Comparison of ENCODE assay signal across 29 cellular contexts in the genomic region with DNA sequence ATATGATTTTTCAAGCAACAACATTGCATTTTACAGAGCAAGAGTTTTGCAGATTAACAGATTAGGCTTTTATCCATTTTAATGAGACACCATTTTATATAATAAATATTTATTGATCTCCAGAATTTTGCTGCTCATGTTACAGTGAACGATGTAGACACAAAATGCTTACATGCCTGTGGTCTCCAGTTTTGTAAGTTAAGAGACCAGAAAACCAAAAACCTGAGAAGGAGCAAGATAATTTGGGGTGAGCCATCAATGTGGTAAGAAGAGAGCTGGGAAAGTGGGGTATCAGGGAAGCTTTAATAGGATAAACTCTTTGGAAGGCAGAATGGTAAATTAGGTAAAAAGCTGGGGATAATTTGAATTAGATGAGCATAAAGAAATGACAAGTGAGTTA.
"Had no signal": no experiment of that assay in that cellular context is flagged by ENCODE, and none has a peak within 500 bp of the region (broad histone marks: within the 10 kb centered on the region; RNA-seq: fewer than 3 reads in every experiment).

No MANE protein-coding gene starts in this region.

- H3K36me3 ChIP-seq: ascending aorta, breast epithelium, cardiac muscle cell, gastroesophageal sphincter, heart right ventricle had no signal

- H3K4me1 ChIP-seq: ascending aorta, breast epithelium, gastroesophageal sphincter, heart right ventricle had no signal

- H3K4me3 ChIP-seq: ascending aorta, breast epithelium, cardiac muscle cell, coronary artery, dorsolateral prefrontal cortex, gastroesophageal sphincter, heart right ventricle, hepatocyte had no signal

- H3K4me2 ChIP-seq: hepatocyte had no signal

- H3K27ac ChIP-seq: ascending aorta, breast epithelium, cardiac muscle cell, coronary artery, dorsolateral prefrontal cortex, gastroesophageal sphincter, heart right ventricle, hepatocyte had no signal

- H3K9me3 ChIP-seq: ascending aorta, breast epithelium, gastroesophageal sphincter had no signal

- DNase-seq: activated CD4-positive, alpha-beta memory T cell treated with anti-CD3 and anti-CD28 coated beads for 36 hours; activated CD4-positive, alpha-beta T cell treated with anti-CD3 and anti-CD28 coated beads for 36 hours; activated CD4-positive, alpha-beta T cell treated with anti-CD3 and anti-CD28 coated beads, Interleukin-2, amount 10 ng/mL, durations not matched to agents 24 days and 14 days; activated CD4-positive, CD25-positive, alpha-beta regulatory T cell; activated CD4-positive, CD25-positive, alpha-beta regulatory T cell treated with anti-CD3 and anti-CD28 coated beads, Interleukin-2, amount 50 U/mL, for 72 hours; activated CD8-positive, alpha-beta memory T cell treated with anti-CD3 and anti-CD28 coated beads, Interleukin-2, amount 10 ng/mL, durations not matched to agents 7 days and 5 days; activated CD8-positive, alpha-beta memory T cell treated with anti-CD3 and anti-CD28 coated beads, Interleukin-2, amount 50 U/mL, for 4 hours; activated CD8-positive, alpha-beta T cell treated with anti-CD3 and anti-CD28 coated beads, Interleukin-2, amount 10 ng/mL, durations not matched to agents 7 days and 5 days; activated effector memory CD4-positive, alpha-beta T cell treated with anti-CD3 and anti-CD28 coated beads, Interleukin-2, amount 50 U/mL, for 16 hours; activated naive CD4-positive, alpha-beta T cell treated with anti-CD3 and anti-CD28 coated beads for 36 hours; activated naive CD8-positive, alpha-beta T cell treated with anti-CD3 and anti-CD28 coated beads for 36 hours; activated naive CD8-positive, alpha-beta T cell treated with anti-CD3 and anti-CD28 coated beads, Interleukin-2, amount 50 U/mL, for 24 hours; activated T-cell treated with anti-CD3 and anti-CD28 coated beads, Interleukin-2, amount 50 U/mL, for 1 hour; activated T-cell treated with anti-CD3 and anti-CD28 coated beads, Interleukin-2, amount 50 U/mL, for 48 hours; central memory CD4-positive, alpha-beta T cell; cerebellar nuclear complex; dorsolateral prefrontal cortex; effector memory CD4-positive, alpha-beta T cell; endodermal cell; foreskin melanocyte; heart right ventricle; T-helper 2 cell had no signal

- H2AFZ ChIP-seq: hepatocyte had no signal

- H3K27me3 ChIP-seq: ascending aorta, breast epithelium, cardiac muscle cell, dorsolateral prefrontal cortex, gastroesophageal sphincter, heart right ventricle, hepatocyte had no signal

- H3K79me2 ChIP-seq: hepatocyte had no signal

- ATAC-seq: activated CD4-positive, alpha-beta T cell treated with anti-CD3 and anti-CD28 coated beads for 36 hours; activated CD8-positive, alpha-beta memory T cell treated with anti-CD3 and anti-CD28 coated beads, Interleukin-2, amount 10 ng/mL, durations not matched to agents 7 days and 5 days; activated CD8-positive, alpha-beta T cell treated with anti-CD3 and anti-CD28 coated beads, Interleukin-2, amount 10 ng/mL, durations not matched to agents 7 days and 5 days; activated naive CD8-positive, alpha-beta T cell treated with anti-CD3 and anti-CD28 coated beads, Interleukin-2, amount 50 U/mL, for 24 hours; esophagus mucosa; gastroesophageal sphincter; heart right ventricle had no signal
